In the genomic region with DNA sequence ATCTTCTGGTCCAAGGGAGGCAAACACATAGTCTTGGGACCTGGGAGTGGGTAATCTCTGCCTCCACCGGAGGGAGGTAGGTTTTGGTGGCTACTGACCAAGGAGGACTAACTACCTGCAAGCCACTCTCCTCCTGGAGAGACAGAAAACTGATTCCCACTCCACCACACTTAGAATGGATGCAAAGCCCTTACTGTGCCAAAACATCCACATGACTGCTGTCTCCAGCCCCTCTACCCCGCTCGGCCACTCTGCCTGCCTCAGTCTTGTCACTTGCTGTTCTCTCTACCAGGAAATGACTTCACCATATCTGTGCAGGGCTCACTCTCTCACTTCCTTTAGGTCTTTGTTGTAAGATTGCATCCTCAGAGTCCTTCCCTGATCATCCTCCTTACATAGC, we compare ENCODE assay signal across 13 cellular contexts.
A peak's percentile ranks its signal among the peaks of the same experiment; 100 is the strongest.
DNase-seq lines count a peak whose midpoint lies in the region; ATAC-seq and TF ChIP-seq lines count a peak whose summit lies in the region.
"Had no signal": no experiment of that assay in that cellular context is flagged by ENCODE, and none has a peak within 500 bp of the region (broad histone marks: within the 10 kb centered on the region; RNA-seq: fewer than 3 reads in every experiment).

No MANE protein-coding gene starts in this region.

- H3K4me2 ChIP-seq in hepatocyte, result no peak overlapping the region

- no peaks in the 10 kb centered on the region for H3K79me2 ChIP-seq in hepatocyte

- H3K9me3 ChIP-seq in CD4-positive, CD25-positive, alpha-beta regulatory T cell (ENCODE audit: control insufficient read depth in 2 of 2, low read length in 2 of 2), result no peaks in the 10 kb centered on the region
- H3K9me3 ChIP-seq in lower lobe of right lung (peaks cover 5% of the 10 kb centered on the region), hepatocyte (ENCODE audit: low read depth) (no peaks in the 10 kb centered on the region), gastrocnemius medialis (no peaks in the 10 kb centered on the region)
- H3K9me3 ChIP-seq: ascending aorta had no signal

- H2AFZ ChIP-seq in hepatocyte, result no peak overlapping the region

- intact Hi-C loops in natural killer cell (cut with micrococcal nuclease), result no loop called here
- intact Hi-C loops in lower lobe of right lung (cut with DNase I), result no loop called here
- intact Hi-C loops in gastrocnemius medialis (cut with DNase I; ENCODE audit: low total_unique reads), result no loop called here

- no peaks in the 10 kb centered on the region for H3K27me3 ChIP-seq in CD4-positive, CD25-positive, alpha-beta regulatory T cell (ENCODE audit: control insufficient read depth, insufficient read depth, low read length)
- H3K27me3 ChIP-seq in lower lobe of right lung (ENCODE audit: low read depth) (no peaks in the 10 kb centered on the region), hepatocyte (no peaks in the 10 kb centered on the region), gastrocnemius medialis (no peaks in the 10 kb centered on the region)
- H3K27me3 ChIP-seq: ascending aorta had no signal

- H3K9me3 Mint-ChIP-seq in CD4-positive, CD25-positive, alpha-beta regulatory T cell, result peaks cover 0 to 3% (median under 1%) of the 10 kb centered on the region in 7 donors
- peaks cover 9% of the 10 kb centered on the region for H3K9me3 Mint-ChIP-seq in T-helper 1 cell treated with Interleukin-12 subunit alpha and Interleukin-12 subunit beta and Interleukin-4 antibody, amounts not matched to agents 30 μg/mL and 1 μg/mL, for 36 hours
- peaks cover under 1 to 1% of the 10 kb centered on the region in 2 donors for H3K9me3 Mint-ChIP-seq in activated T-cell treated with anti-CD3 and anti-CD28 coated beads, Interleukin-2, amount 50 U/mL, for 72 hours
- no peaks in the 10 kb centered on the region for H3K9me3 Mint-ChIP-seq in natural killer cell

- H3K4me3 ChIP-seq in CD4-positive, CD25-positive, alpha-beta regulatory T cell (ENCODE audit: low read depth, low read length), result peak overlapping the region; percentile 78
- H3K4me3 ChIP-seq in lower lobe of right lung, result no peak overlapping the region
- H3K4me3 ChIP-seq in hepatocyte, result no peak overlapping the region
- no peak overlapping the region for H3K4me3 ChIP-seq in gastrocnemius medialis
- H3K4me3 ChIP-seq: ascending aorta had no signal

- peak; percentile 91 to 92 for ATAC-seq in CD4-positive, CD25-positive, alpha-beta regulatory T cell (ENCODE audit: low read depth in 2 of 2)
- peak; percentile 85 to 90 for ATAC-seq in activated T-cell treated with anti-CD3 and anti-CD28 coated beads, Interleukin-2, amount 50 U/mL, for 72 hours (replicated peaks in 1 of 2)
- ATAC-seq in natural killer cell, result peak in 2 of 3 donors; percentile 43
- no peak for ATAC-seq in GM19397 (IDR thresholded peaks at IDR 0.05; ENCODE audit: unreplicated experiment)
- ATAC-seq in lower lobe of right lung, result no peak
- ATAC-seq in gastrocnemius medialis, result no peak
- ATAC-seq: SK-N-SH treated with all-trans-retinoic acid at 6 μM for 48 hours had no signal

- DNase-seq in CD4-positive, CD25-positive, alpha-beta regulatory T cell, result peak; percentile 8 to 71 (median 35)
- DNase-seq in activated T-cell treated with anti-CD3 and anti-CD28 coated beads, Interleukin-2, amount 50 U/mL, for 72 hours, result peak; percentile 43 to 49
- DNase-seq in natural killer cell (no peak), lower lobe of right lung (no peak), hepatocyte (ENCODE audit: low spot score) (no peak), gastrocnemius medialis (no peak)
- DNase-seq: activated B cell treated with CpG ODN at 0.5 μM for 24 hours, NCI-H2171 had no signal

- no peak for TF ChIP-seq POLR2A in gastrocnemius medialis (IDR thresholded peaks at IDR 0.05)

- peak overlapping the region; percentile 89 to 93 (median 92) for H3K4me3 Mint-ChIP-seq in CD4-positive, CD25-positive, alpha-beta regulatory T cell
- H3K4me3 Mint-ChIP-seq in T-helper 1 cell treated with Interleukin-12 subunit alpha and Interleukin-12 subunit beta and Interleukin-4 antibody, amounts not matched to agents 30 μg/mL and 1 μg/mL, for 36 hours, result peak overlapping the region; percentile 94
- H3K4me3 Mint-ChIP-seq in activated T-cell treated with anti-CD3 and anti-CD28 coated beads, Interleukin-2, amount 50 U/mL, for 72 hours, result peak overlapping the region; percentile 83 to 85
- no peak overlapping the region for H3K4me3 Mint-ChIP-seq in natural killer cell
- H3K4me3 Mint-ChIP-seq: activated B cell treated with CpG ODN at 0.5 μM for 24 hours had no signal

- H3K27ac ChIP-seq in CD4-positive, CD25-positive, alpha-beta regulatory T cell (ENCODE audit: insufficient read depth, low read length, poor library complexity, severe bottlenecking), result peak overlapping the region; percentile 52
- H3K27ac ChIP-seq in lower lobe of right lung, result no peak overlapping the region
- no peak overlapping the region for H3K27ac ChIP-seq in hepatocyte
- H3K27ac ChIP-seq in gastrocnemius medialis, result no peak overlapping the region
- H3K27ac ChIP-seq: ascending aorta, HL-60 had no signal

- H3K9me2 ChIP-seq in hepatocyte (replicated peaks; ENCODE audit: insufficient read depth), result no peaks in the 10 kb centered on the region

- peaks cover 6% of the 10 kb centered on the region for H3K36me3 ChIP-seq in CD4-positive, CD25-positive, alpha-beta regulatory T cell (ENCODE audit: control insufficient read depth, insufficient read depth, low read length)
- H3K36me3 ChIP-seq in lower lobe of right lung (no peaks in the 10 kb centered on the region), hepatocyte (replicated peaks; ENCODE audit: insufficient read depth, low read depth) (no peaks in the 10 kb centered on the region), gastrocnemius medialis (no peaks in the 10 kb centered on the region)
- H3K36me3 ChIP-seq: ascending aorta had no signal

- peaks cover 37% of the 10 kb centered on the region for H3K4me1 ChIP-seq in CD4-positive, CD25-positive, alpha-beta regulatory T cell (ENCODE audit: control insufficient read depth, insufficient read depth, low read length, poor library complexity, severe bottlenecking)
- H3K4me1 ChIP-seq in lower lobe of right lung, result no peaks in the 10 kb centered on the region
- H3K4me1 ChIP-seq in hepatocyte (ENCODE audit: insufficient read depth), result no peaks in the 10 kb centered on the region
- H3K4me1 ChIP-seq in gastrocnemius medialis, result no peaks in the 10 kb centered on the region
- H3K4me1 ChIP-seq: ascending aorta had no signal

- peaks cover 26% of the 10 kb centered on the region for H3K36me3 Mint-ChIP-seq in CD4-positive, CD25-positive, alpha-beta regulatory T cell
- H3K36me3 Mint-ChIP-seq in T-helper 1 cell treated with Interleukin-12 subunit alpha and Interleukin-12 subunit beta and Interleukin-4 antibody, amounts not matched to agents 30 μg/mL and 1 μg/mL, for 36 hours (ENCODE audit: low read depth), result peaks cover 31% of the 10 kb centered on the region
- H3K36me3 Mint-ChIP-seq in activated T-cell treated with anti-CD3 and anti-CD28 coated beads, Interleukin-2, amount 50 U/mL, for 72 hours (ENCODE audit: insufficient read depth in 2 of 2), result peaks cover 4 to 8% of the 10 kb centered on the region in 2 donors
- no peaks in the 10 kb centered on the region for H3K36me3 Mint-ChIP-seq in natural killer cell

- in situ Hi-C loops in gastrocnemius medialis (cut with MboI; ENCODE audit: low sequenced_read_pairs in 4 of 4), result no loop called here

- peak overlapping the region; percentile 91 to 98 (median 91) for H3K27ac Mint-ChIP-seq in CD4-positive, CD25-positive, alpha-beta regulatory T cell
- H3K27ac Mint-ChIP-seq in T-helper 1 cell treated with Interleukin-12 subunit alpha and Interleukin-12 subunit beta and Interleukin-4 antibody, amounts not matched to agents 30 μg/mL and 1 μg/mL, for 36 hours, result peak overlapping the region; percentile 98
- H3K27ac Mint-ChIP-seq in activated T-cell treated with anti-CD3 and anti-CD28 coated beads, Interleukin-2, amount 50 U/mL, for 72 hours, result peak overlapping the region; percentile 78
- H3K27ac Mint-ChIP-seq in natural killer cell, result no peak overlapping the region
- H3K27ac Mint-ChIP-seq: activated B cell treated with CpG ODN at 0.5 μM for 24 hours had no signal

- TF ChIP-seq CTCF in natural killer cell (IDR thresholded peaks at IDR 0.05), result no peak
- no peak for TF ChIP-seq CTCF in lower lobe of right lung (IDR thresholded peaks at IDR 0.05)
- no peak for TF ChIP-seq CTCF in hepatocyte (IDR thresholded peaks at IDR 0.05; ENCODE audit: poor library complexity)
- no peak for TF ChIP-seq CTCF in gastrocnemius medialis (IDR thresholded peaks at IDR 0.05 in 4 of 5, conservative IDR thresholded peaks at IDR 0.05 in 1 of 5)

- H4K20me1 ChIP-seq in hepatocyte (ENCODE audit: insufficient read depth, poor library complexity, severe bottlenecking), result no peaks in the 10 kb centered on the region

- 94% methylated on average over 3 of the region's 3 CpGs for WGBS in hepatocyte (ENCODE audit: low lambda C conversion rate, missing lambda C conversion rate)

- no peaks in the 10 kb centered on the region for H3K27me3 Mint-ChIP-seq in CD4-positive, CD25-positive, alpha-beta regulatory T cell
- H3K27me3 Mint-ChIP-seq in T-helper 1 cell treated with Interleukin-12 subunit alpha and Interleukin-12 subunit beta and Interleukin-4 antibody, amounts not matched to agents 30 μg/mL and 1 μg/mL, for 36 hours (ENCODE audit: low read depth), result no peaks in the 10 kb centered on the region
- H3K27me3 Mint-ChIP-seq in activated T-cell treated with anti-CD3 and anti-CD28 coated beads, Interleukin-2, amount 50 U/mL, for 72 hours (ENCODE audit: low read depth), result no peaks in the 10 kb centered on the region
- no peaks in the 10 kb centered on the region for H3K27me3 Mint-ChIP-seq in natural killer cell (ENCODE audit: low read depth in 2 of 2)
- H3K27me3 Mint-ChIP-seq: activated B cell treated with CpG ODN at 0.5 μM for 24 hours had no signal

- H3K4me1 Mint-ChIP-seq in CD4-positive, CD25-positive, alpha-beta regulatory T cell, result peaks cover 12 to 69% (median 50%) of the 10 kb centered on the region in 4 donors
- H3K4me1 Mint-ChIP-seq in T-helper 1 cell treated with Interleukin-12 subunit alpha and Interleukin-12 subunit beta and Interleukin-4 antibody, amounts not matched to agents 30 μg/mL and 1 μg/mL, for 36 hours (ENCODE audit: low read depth), result peaks cover 40% of the 10 kb centered on the region
- peaks cover 67% of the 10 kb centered on the region for H3K4me1 Mint-ChIP-seq in activated T-cell treated with anti-CD3 and anti-CD28 coated beads, Interleukin-2, amount 50 U/mL, for 72 hours (ENCODE audit: low read depth)
- peaks cover 6% of the 10 kb centered on the region in 2 donors for H3K4me1 Mint-ChIP-seq in natural killer cell
- H3K4me1 Mint-ChIP-seq: activated B cell treated with CpG ODN at 0.5 μM for 24 hours had no signal

Comparison
In these comparisons a context has a peak if more than half of its experiments do, and no peak if none do; other contexts are left out.
1. ATAC-seq: peak in CD4-positive, CD25-positive, alpha-beta regulatory T cell (2 of 2), activated T-cell treated with anti-CD3 and anti-CD28 coated beads, Interleukin-2, amount 50 U/mL, for 72 hours (2 of 2) and natural killer cell (2 of 3); none in GM19397 (single experiment), lower lobe of right lung (0 of 2) and gastrocnemius medialis (0 of 2).
2. DNase-seq: peak in CD4-positive, CD25-positive, alpha-beta regulatory T cell (3 of 3) and activated T-cell treated with anti-CD3 and anti-CD28 coated beads, Interleukin-2, amount 50 U/mL, for 72 hours (2 of 2); none in natural killer cell (single experiment), lower lobe of right lung (single experiment), hepatocyte (single experiment) and gastrocnemius medialis (0 of 2).
3. H3K27ac Mint-ChIP-seq: peak in CD4-positive, CD25-positive, alpha-beta regulatory T cell (3 of 3), T-helper 1 cell treated with Interleukin-12 subunit alpha and Interleukin-12 subunit beta and Interleukin-4 antibody, amounts not matched to agents 30 μg/mL and 1 μg/mL, for 36 hours (single experiment) and activated T-cell treated with anti-CD3 and anti-CD28 coated beads, Interleukin-2, amount 50 U/mL, for 72 hours (single experiment); none in natural killer cell (0 of 2).